In genomic region chr3:192892981-192893827, GRCh38 we compare ENCODE assay signal across 1 cellular context.
TF ChIP-seq lines count a peak whose summit lies in the region.

No MANE protein-coding gene starts in this region.

TF ChIP-seq in HEK293, 187 proteins besides CTCF, POLR2A, EP300 and RAD21 (continued from another document):
- TF ChIP-seq, protein P1, sequence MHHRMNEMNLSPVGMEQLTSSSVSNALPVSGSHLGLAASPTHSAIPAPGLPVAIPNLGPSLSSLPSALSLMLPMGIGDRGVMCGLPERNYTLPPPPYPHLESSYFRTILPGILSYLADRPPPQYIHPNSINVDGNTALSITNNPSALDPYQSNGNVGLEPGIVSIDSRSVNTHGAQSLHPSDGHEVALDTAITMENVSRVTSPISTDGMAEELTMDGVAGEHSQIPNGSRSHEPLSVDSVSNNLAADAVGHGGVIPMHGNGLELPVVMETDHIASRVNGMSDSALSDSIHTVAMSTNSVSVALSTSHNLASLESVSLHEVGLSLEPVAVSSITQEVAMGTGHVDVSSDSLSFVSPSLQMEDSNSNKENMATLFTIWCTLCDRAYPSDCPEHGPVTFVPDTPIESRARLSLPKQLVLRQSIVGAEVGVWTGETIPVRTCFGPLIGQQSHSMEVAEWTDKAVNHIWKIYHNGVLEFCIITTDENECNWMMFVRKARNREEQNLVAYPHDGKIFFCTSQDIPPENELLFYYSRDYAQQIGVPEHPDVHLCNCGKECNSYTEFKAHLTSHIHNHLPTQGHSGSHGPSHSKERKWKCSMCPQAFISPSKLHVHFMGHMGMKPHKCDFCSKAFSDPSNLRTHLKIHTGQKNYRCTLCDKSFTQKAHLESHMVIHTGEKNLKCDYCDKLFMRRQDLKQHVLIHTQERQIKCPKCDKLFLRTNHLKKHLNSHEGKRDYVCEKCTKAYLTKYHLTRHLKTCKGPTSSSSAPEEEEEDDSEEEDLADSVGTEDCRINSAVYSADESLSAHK (tag by site-specific recombination; IDR thresholded peaks at IDR 0.05): 0 out of 2 replicates have a peak, but pooled peaks have one; percentile 23
- TF ChIP-seq ZNF544 (tag by site-specific recombination; IDR thresholded peaks at IDR 0.05) (no peak), ZNF768 (tag by site-specific recombination; IDR thresholded peaks at IDR 0.05) (no peak), ZNF518A (tag by site-specific recombination; conservative IDR thresholded peaks at IDR 0.05; ENCODE audit: low read depth) (no peak)
